ENCODE assay signal across 29 cellular contexts in the genomic region with DNA sequence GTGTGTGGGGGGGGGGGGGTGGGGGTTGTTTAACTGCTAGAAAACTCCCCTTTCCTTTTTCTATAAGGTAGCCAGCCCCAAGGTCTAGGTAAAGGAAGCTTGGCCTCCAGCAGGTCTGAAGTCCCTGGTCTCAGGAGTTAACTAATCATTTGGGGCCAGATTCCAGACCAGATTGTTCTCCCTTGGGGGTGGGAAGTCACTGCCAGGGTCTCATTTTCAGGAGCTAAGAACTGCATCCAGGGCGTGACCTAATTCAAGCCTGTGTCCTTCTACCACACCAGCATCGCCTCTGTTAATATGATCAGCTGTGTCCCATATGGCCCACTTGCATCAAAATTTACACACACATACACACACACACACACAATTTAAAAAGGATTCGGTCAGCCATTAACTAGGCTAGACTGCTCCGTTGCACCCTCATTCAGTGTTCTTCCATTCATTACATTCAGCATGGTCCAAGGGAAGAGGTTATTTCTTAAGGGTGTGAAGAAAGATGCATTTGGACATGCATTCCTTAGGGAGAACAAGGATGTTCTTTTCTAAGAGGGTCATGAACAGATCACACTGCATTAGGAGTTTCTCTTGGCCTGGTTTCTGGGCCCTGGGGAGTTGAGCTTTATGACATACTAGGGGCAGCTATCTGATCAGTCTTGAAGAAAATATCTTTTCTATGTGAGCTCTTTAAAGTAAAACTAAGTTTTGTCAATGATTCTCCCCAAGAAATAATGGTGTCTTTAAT.
A peak's percentile ranks its signal among the peaks of the same experiment; 100 is the strongest.
DNase-seq lines count a peak whose midpoint lies in the region; ATAC-seq and TF ChIP-seq lines count a peak whose summit lies in the region.
"Had no signal": no experiment of that assay in that cellular context is flagged by ENCODE, and none has a peak within 500 bp of the region (broad histone marks: within the 10 kb centered on the region; RNA-seq: fewer than 3 reads in every experiment).

No MANE protein-coding gene starts in this region.

- peak overlapping the region in 1 of 12 donors; percentile 7 for H3K4me3 ChIP-seq in heart left ventricle
- H3K4me3 ChIP-seq in rectal smooth muscle tissue (ENCODE audit: low read length): no peak overlapping the region
- H3K4me3 ChIP-seq: ovary, PC-9, stomach, upper lobe of left lung had no signal

- H3K4me1 ChIP-seq in heart left ventricle (peaks cover 0 to 42% (median 16%) of the 10 kb centered on the region in 12 donors), rectal smooth muscle tissue (ENCODE audit: control insufficient read depth, insufficient read depth, low read length) (peaks cover 7% of the 10 kb centered on the region)

- H3K27me3 ChIP-seq in heart left ventricle (no peaks in the 10 kb centered on the region), rectal smooth muscle tissue (ENCODE audit: control insufficient read depth, insufficient read depth, low read length) (no peaks in the 10 kb centered on the region)
- H3K27me3 ChIP-seq: ovary, stomach, upper lobe of left lung had no signal

- H3K27me3 Mint-ChIP-seq in activated CD4-positive, alpha-beta T cell treated with anti-CD3 and anti-CD28 coated beads, Interleukin-2, amount 10 ng/mL, durations not matched to agents 24 days and 14 days: no peaks in the 10 kb centered on the region
- H3K27me3 Mint-ChIP-seq: naive B cell had no signal

- H3K36me3 Mint-ChIP-seq in activated CD4-positive, alpha-beta T cell treated with anti-CD3 and anti-CD28 coated beads, Interleukin-2, amount 10 ng/mL, durations not matched to agents 24 days and 14 days (ENCODE audit: low read depth): no peaks in the 10 kb centered on the region
- H3K36me3 Mint-ChIP-seq: activated naive CD8-positive, alpha-beta T cell treated with anti-CD3 and anti-CD28 coated beads for 36 hours; CD4-positive, alpha-beta memory T cell; naive B cell had no signal

- H3K27ac Mint-ChIP-seq in activated CD4-positive, alpha-beta T cell treated with anti-CD3 and anti-CD28 coated beads, Interleukin-2, amount 10 ng/mL, durations not matched to agents 24 days and 14 days: no peak overlapping the region
- H3K27ac Mint-ChIP-seq: activated CD8-positive, alpha-beta T cell treated with anti-CD3 and anti-CD28 coated beads for 36 hours; activated naive CD8-positive, alpha-beta T cell treated with anti-CD3 and anti-CD28 coated beads for 36 hours; naive B cell had no signal

- peak; percentile 69 for ATAC-seq in Right ventricle myocardium inferior
- peak; percentile 45 to 65 (median 57) for ATAC-seq in heart left ventricle
- no peak for ATAC-seq in HG02623 (IDR thresholded peaks at IDR 0.05; ENCODE audit: unreplicated experiment)
- ATAC-seq: activated CD4-positive, CD25-positive, alpha-beta regulatory T cell treated with anti-CD3 and anti-CD28 coated beads, Interleukin-2, amount 50 U/mL, for 24 hours; activated CD8-positive, alpha-beta T cell treated with anti-CD3 and anti-CD28 coated beads for 36 hours; esophagus mucosa; left colon had no signal

- DNase-seq in Right ventricle myocardium inferior (ENCODE audit: missing footprints) (no peak), cardiac septum (ENCODE audit: low spot score) (no peak), heart left ventricle (peak in 4 of 5 donors; percentile 9 to 43 (median 38)), NCI-H2029 treated with DMSO at 0.1 percent for 48 hours (lab: John Stamatoyannopoulos, UW) (no peak), amygdala (lab: John Stamatoyannopoulos, UW) (no peak)
- DNase-seq in activated CD4-positive, alpha-beta T cell treated with anti-CD3 and anti-CD28 coated beads, Interleukin-2, amount 10 ng/mL, durations not matched to agents 24 days and 14 days: no peak
- DNase-seq: 8988T; activated CD8-positive, alpha-beta T cell treated with anti-CD3 and anti-CD28 coated beads for 36 hours; activated naive CD8-positive, alpha-beta T cell treated with anti-CD3 and anti-CD28 coated beads for 36 hours; AML-193; CD4-positive, alpha-beta memory T cell; DMS 273 treated with DMSO at 0.1 percent for 48 hours; effector memory CD4-positive, alpha-beta T cell; left colon; MV-4-11; naive B cell; NCI-H146; NCI-H510A; ovary; PC-9; SIG-M5; stimulated activated CD8-positive, alpha-beta memory T cell treated with anti-CD3 and anti-CD28 coated beads, Interleukin-4, amount 100 ng/mL, for 48 hours; stomach; T-helper 1 cell; upper lobe of left lung had no signal

- H3K27ac ChIP-seq in heart left ventricle: peak overlapping the region in 11 of 12 donors; percentile 15 to 59 (median 47)
- H3K27ac ChIP-seq in rectal smooth muscle tissue (ENCODE audit: low read depth, low read length): peak overlapping the region; percentile 24
- H3K27ac ChIP-seq: ovary, PC-9, stomach had no signal

- 64 to 79% (median 77%) methylated on average over 4 of the region's 4 CpGs for WGBS in heart left ventricle, 4 donors

- TF ChIP-seq CTCF in heart left ventricle (IDR thresholded peaks at IDR 0.05): no peak

- H3K9ac ChIP-seq in rectal smooth muscle tissue (ENCODE audit: low read length): no peak overlapping the region

- H3K36me3 ChIP-seq in heart left ventricle: no peaks in the 10 kb centered on the region
- H3K36me3 ChIP-seq in rectal smooth muscle tissue (ENCODE audit: control insufficient read depth, insufficient read depth, low read length): no peaks in the 10 kb centered on the region
- H3K36me3 ChIP-seq: ovary, stomach, upper lobe of left lung had no signal

- intact Hi-C loops in Right ventricle myocardium inferior (cut with DNase I): loop anchor here (5.0 kb wide), 1 partner anchor 81 kb away; no protein-coding TSS in a partner anchor
- intact Hi-C loops in cardiac septum (cut with DNase I): loop anchor here (5.0 kb wide), 1 partner anchor 34 kb away; no protein-coding TSS in a partner anchor
- intact Hi-C loops in heart left ventricle (cut with DNase I): loop anchor here in 1 of 10 donors (10.0 kb wide), 1 partner anchor 84 kb away; no protein-coding TSS in a partner anchor
- intact Hi-C loops in activated CD4-positive, alpha-beta T cell treated with anti-CD3 and anti-CD28 coated beads, Interleukin-2, amount 10 ng/mL, durations not matched to agents 24 days and 14 days (cut with micrococcal nuclease): no loop called here

- no peak overlapping the region for H3K4me3 Mint-ChIP-seq in activated CD4-positive, alpha-beta T cell treated with anti-CD3 and anti-CD28 coated beads, Interleukin-2, amount 10 ng/mL, durations not matched to agents 24 days and 14 days
- H3K4me3 Mint-ChIP-seq: activated CD8-positive, alpha-beta T cell treated with anti-CD3 and anti-CD28 coated beads for 36 hours; activated naive CD8-positive, alpha-beta T cell treated with anti-CD3 and anti-CD28 coated beads for 36 hours; CD4-positive, alpha-beta memory T cell; naive B cell had no signal

- H3K9me3 ChIP-seq in heart left ventricle: no peaks in the 10 kb centered on the region
- H3K9me3 ChIP-seq: ovary, stomach, upper lobe of left lung had no signal

- no peaks in the 10 kb centered on the region for H3K4me1 Mint-ChIP-seq in activated CD4-positive, alpha-beta T cell treated with anti-CD3 and anti-CD28 coated beads, Interleukin-2, amount 10 ng/mL, durations not matched to agents 24 days and 14 days
- H3K4me1 Mint-ChIP-seq: activated naive CD8-positive, alpha-beta T cell treated with anti-CD3 and anti-CD28 coated beads for 36 hours; naive B cell had no signal

- no peaks in the 10 kb centered on the region for H3K9me3 Mint-ChIP-seq in activated CD4-positive, alpha-beta T cell treated with anti-CD3 and anti-CD28 coated beads, Interleukin-2, amount 10 ng/mL, durations not matched to agents 24 days and 14 days
- H3K9me3 Mint-ChIP-seq: activated CD8-positive, alpha-beta T cell treated with anti-CD3 and anti-CD28 coated beads for 36 hours; activated naive CD8-positive, alpha-beta T cell treated with anti-CD3 and anti-CD28 coated beads for 36 hours; CD4-positive, alpha-beta memory T cell had no signal

- TF ChIP-seq POLR2A in heart left ventricle (IDR thresholded peaks at IDR 0.05): no peak

Comparison
In these comparisons a context has a peak if more than half of its experiments do, and no peak if none do; other contexts are left out.
1. DNase-seq: peak in heart left ventricle (4 of 5); none in Right ventricle myocardium inferior (single experiment), cardiac septum (single experiment), NCI-H2029 treated with DMSO at 0.1 percent for 48 hours (single experiment), amygdala (0 of 56) and activated CD4-positive, alpha-beta T cell treated with anti-CD3 and anti-CD28 coated beads, Interleukin-2, amount 10 ng/mL, durations not matched to agents 24 days and 14 days (single experiment).